Comparison of ENCODE assay signal across 11 cellular contexts in genomic region chr10:29588640-29589421, GRCh38. TPM values are rescaled to one million over a fixed set of nuclear protein-coding genes. Genes with fewer than 3 reads are reported as not detected.
DNase-seq lines count a peak whose midpoint lies in the region; ATAC-seq and TF ChIP-seq lines count a peak whose summit lies in the region.
"Had no signal": no experiment of that assay in that cellular context is flagged by ENCODE, and none has a peak within 500 bp of the region (broad histone marks: within the 10 kb centered on the region; RNA-seq: fewer than 3 reads in every experiment).

No MANE protein-coding gene starts in this region.

- CTCF ChIA-PET in MCF 10A (lab: Yijun Ruan, JAX): interaction anchor here (0.7 to 2.8 kb wide), 6 partner anchors 8 to 413 kb away, joined by 3 to 9 read pairs (median 4); no protein-coding TSS in a partner anchor

- peak overlapping the region; percentile 78 to 80 for H3K27ac ChIP-seq in breast epithelium
- H3K27ac ChIP-seq in lower lobe of right lung: no peak overlapping the region
- H3K27ac ChIP-seq in uterus: peak overlapping the region; percentile 48 to 56

- TF ChIP-seq POLR2A in breast epithelium (IDR thresholded peaks at IDR 0.05) (no peak), uterus (IDR thresholded peaks at IDR 0.05) (no peak)

- TF ChIP-seq CTCF in breast epithelium (IDR thresholded peaks at IDR 0.05) (no peak), MCF 10A (IDR thresholded peaks at IDR 0.05; ENCODE audit: unreplicated experiment) (no peak), lower lobe of right lung (IDR thresholded peaks at IDR 0.05) (no peak), uterus (IDR thresholded peaks at IDR 0.05) (no peak)

- H3K4me3 ChIP-seq in breast epithelium (no peak overlapping the region), lower lobe of right lung (no peak overlapping the region), uterus (no peak overlapping the region)

- no peaks in the 10 kb centered on the region for H3K9me3 Mint-ChIP-seq in MCF 10A (ENCODE audit: unreplicated experiment)
- no peaks in the 10 kb centered on the region for H3K9me3 Mint-ChIP-seq in dendritic cell treated with granulocyte-macrophage colony-stimulating factor and Interleukin-4, amounts not matched to agents 40 ng/mL and 50 ng/mL, for 4 days
- H3K9me3 Mint-ChIP-seq in naive thymus-derived CD8-positive, alpha-beta T cell: peaks cover 0 to 2% (median 0%) of the 10 kb centered on the region in 9 donors
- H3K9me3 Mint-ChIP-seq: natural killer cell had no signal

- DNase-seq in breast epithelium (ENCODE audit: low spot score in 2 of 2): no peak
- no peak for DNase-seq in MCF 10A (ENCODE audit: unreplicated experiment)
- DNase-seq in lower lobe of right lung: no peak
- DNase-seq in uterus: no peak
- DNase-seq in germinal center (ENCODE audit: low spot score): no peak
- no peak for DNase-seq in naive thymus-derived CD8-positive, alpha-beta T cell
- no peak for DNase-seq in stimulated activated CD4-positive, alpha-beta T cell treated with anti-CD3 and anti-CD28 coated beads, Interleukin-2, amount 100 ng/mL, for 48 hours
- DNase-seq: ACHN, natural killer cell, NCI-H2171 treated with DMSO at 0.1 percent for 48 hours had no signal

- no peaks in the 10 kb centered on the region for H3K27me3 ChIP-seq in breast epithelium
- no peaks in the 10 kb centered on the region for H3K27me3 ChIP-seq in lower lobe of right lung (ENCODE audit: low read depth)
- no peaks in the 10 kb centered on the region for H3K27me3 ChIP-seq in uterus

- ATAC-seq in lower lobe of right lung: peak; percentile 15 to 45
- no peak for ATAC-seq in naive thymus-derived CD8-positive, alpha-beta T cell
- ATAC-seq: natural killer cell had no signal

- H3K36me3 Mint-ChIP-seq in MCF 10A (ENCODE audit: insufficient read depth, unreplicated experiment): peaks cover 16% of the 10 kb centered on the region
- H3K36me3 Mint-ChIP-seq in dendritic cell treated with granulocyte-macrophage colony-stimulating factor and Interleukin-4, amounts not matched to agents 40 ng/mL and 50 ng/mL, for 4 days (ENCODE audit: low read depth): peaks cover 35% of the 10 kb centered on the region
- peaks cover 0 to 14% (median 9%) of the 10 kb centered on the region in 3 donors for H3K36me3 Mint-ChIP-seq in naive thymus-derived CD8-positive, alpha-beta T cell
- H3K36me3 Mint-ChIP-seq: natural killer cell had no signal

- no peak overlapping the region for H3K27ac Mint-ChIP-seq in MCF 10A (ENCODE audit: low read depth, unreplicated experiment)
- H3K27ac Mint-ChIP-seq in dendritic cell treated with granulocyte-macrophage colony-stimulating factor and Interleukin-4, amounts not matched to agents 40 ng/mL and 50 ng/mL, for 4 days: peak overlapping the region; percentile 37
- H3K27ac Mint-ChIP-seq in naive thymus-derived CD8-positive, alpha-beta T cell: no peak overlapping the region
- H3K27ac Mint-ChIP-seq: natural killer cell had no signal

- H3K4me1 Mint-ChIP-seq in MCF 10A (ENCODE audit: insufficient read depth, unreplicated experiment): peaks cover 19% of the 10 kb centered on the region
- peaks cover 49% of the 10 kb centered on the region for H3K4me1 Mint-ChIP-seq in dendritic cell treated with granulocyte-macrophage colony-stimulating factor and Interleukin-4, amounts not matched to agents 40 ng/mL and 50 ng/mL, for 4 days (ENCODE audit: low read depth)
- H3K4me1 Mint-ChIP-seq in naive thymus-derived CD8-positive, alpha-beta T cell: peaks cover 9 to 22% (median 14%) of the 10 kb centered on the region in 4 donors

- no peaks in the 10 kb centered on the region for H3K27me3 Mint-ChIP-seq in MCF 10A (ENCODE audit: insufficient read depth, unreplicated experiment)
- H3K27me3 Mint-ChIP-seq in dendritic cell treated with granulocyte-macrophage colony-stimulating factor and Interleukin-4, amounts not matched to agents 40 ng/mL and 50 ng/mL, for 4 days: no peaks in the 10 kb centered on the region
- no peaks in the 10 kb centered on the region for H3K27me3 Mint-ChIP-seq in naive thymus-derived CD8-positive, alpha-beta T cell

- no TSS peak for BruUV-seq in MCF 10A (replicated peaks; lab: Mats Ljungman, UMichigan)

- H3K9me3 ChIP-seq in breast epithelium (no peaks in the 10 kb centered on the region), lower lobe of right lung (no peaks in the 10 kb centered on the region), uterus (no peaks in the 10 kb centered on the region)

- H3K36me3 ChIP-seq in breast epithelium: no peaks in the 10 kb centered on the region
- no peaks in the 10 kb centered on the region for H3K36me3 ChIP-seq in lower lobe of right lung
- H3K36me3 ChIP-seq in uterus: no peaks in the 10 kb centered on the region

- intact Hi-C loops in breast epithelium (cut with DNase I; ENCODE audit: low total_unique reads) (no loop called here), MCF 10A (cut with micrococcal nuclease) (no loop called here), lower lobe of right lung (cut with DNase I) (no loop called here), uterus (cut with DNase I; ENCODE audit: low total_unique reads) (no loop called here)
- intact Hi-C loops in dendritic cell treated with granulocyte-macrophage colony-stimulating factor and Interleukin-4, amounts not matched to agents 40 ng/mL and 50 ng/mL, for 4 days (cut with micrococcal nuclease): no loop called here

- H3K4me3 Mint-ChIP-seq in MCF 10A (ENCODE audit: unreplicated experiment): no peak overlapping the region
- no peak overlapping the region for H3K4me3 Mint-ChIP-seq in dendritic cell treated with granulocyte-macrophage colony-stimulating factor and Interleukin-4, amounts not matched to agents 40 ng/mL and 50 ng/mL, for 4 days
- no peak overlapping the region for H3K4me3 Mint-ChIP-seq in naive thymus-derived CD8-positive, alpha-beta T cell
- H3K4me3 Mint-ChIP-seq: natural killer cell had no signal

- peaks cover 0 to 14% of the 10 kb centered on the region in 2 donors for H3K4me1 ChIP-seq in breast epithelium
- peaks cover 32% of the 10 kb centered on the region for H3K4me1 ChIP-seq in lower lobe of right lung
- H3K4me1 ChIP-seq in uterus: peaks cover 0 to 8% of the 10 kb centered on the region in 2 donors

- POLR2A ChIA-PET in MCF 10A (lab: Yijun Ruan, JAX): no interaction called here
- POLR2A ChIA-PET in naive thymus-derived CD8-positive, alpha-beta T cell (lab: Charles Lee): no interaction called here

RNA-seq across cellular contexts. Expression of gene SVIL, which starts 45.9 kb away (rescaled TPM):
- total RNA-seq in breast epithelium (10 to 100 TPM; 25.8 to 69.5 (median 60.6) TPM), MCF 10A (2022) (43.3 and 51.9 TPM in 2 replicates), lower lobe of right lung (118 TPM), uterus (100 to 1,000 TPM; 108 to 316 (median 209) TPM)
- total RNA-seq in naive thymus-derived CD8-positive, alpha-beta T cell: 10 to 100 TPM; 14.9 to 15.7 TPM
- polyA plus RNA-seq in naive thymus-derived CD8-positive, alpha-beta T cell: 10 to 100 TPM in 1 of 3 donors, 1 to 10 TPM in 2; 6.8 to 12.6 (median 8.9) TPM

Comparison
In these comparisons a context has a peak if more than half of its experiments do, and no peak if none do; other contexts are left out.
1. ATAC-seq: peak in lower lobe of right lung (2 of 2); none in naive thymus-derived CD8-positive, alpha-beta T cell (0 of 2).